ENCODE assay signal across 12 cellular contexts in genomic region chr1:205450448-205450847, GRCh38. TPM values are rescaled to one million over a fixed set of nuclear protein-coding genes. Genes with fewer than 3 reads are reported as not detected.
DNase-seq lines count a peak whose midpoint lies in the region; ATAC-seq lines count a peak whose summit lies in the region.
"Had no signal": no experiment of that assay in that cellular context is flagged by ENCODE, and none has a peak within 500 bp of the region (broad histone marks: within the 10 kb centered on the region; RNA-seq: fewer than 3 reads in every experiment).

No MANE protein-coding gene starts in this region.

- peaks cover 2% of the 10 kb centered on the region for H3K79me1 ChIP-seq in neuronal stem cell (ENCODE audit: low read depth, low read length)

- peak overlapping the region; percentile 0 for H2BK15ac ChIP-seq in neuronal stem cell (ENCODE audit: low read length)

- no peaks in the 10 kb centered on the region for H3K9me3 ChIP-seq in HUES6 (ENCODE audit: control insufficient read depth, insufficient read depth, low read depth, low read length)
- H3K9me3 ChIP-seq in neuronal stem cell (replicated peaks in 1 of 2; ENCODE audit: control insufficient read depth in 2 of 2, insufficient read depth in 1 of 2, low read depth in 1 of 2, low read length in 2 of 2) = no peaks in the 10 kb centered on the region
- H3K9me3 ChIP-seq: neutrophil had no signal

- H3K9me3 Mint-ChIP-seq in central memory CD8-positive, alpha-beta T cell = no peaks in the 10 kb centered on the region
- H3K9me3 Mint-ChIP-seq: stimulated activated naive CD8-positive, alpha-beta T cell treated with anti-CD3 and anti-CD28 coated beads, Interleukin-15, Interleukin-2, amounts not matched to agents 100 ng/mL and 50 ng/mL, for 24 hours; T-helper 2 cell treated with Interferon-gamma antibody and Interleukin-4, amounts not matched to agents 5 μg/mL and 100 μg/mL, for 36 hours had no signal

- no peak overlapping the region for H3K14ac ChIP-seq in neuronal stem cell (ENCODE audit: low read length)

- peak overlapping the region; percentile 76 for H3K4ac ChIP-seq in neuronal stem cell (ENCODE audit: low read length)

- H3K23ac ChIP-seq in neuronal stem cell (ENCODE audit: low read depth, low read length, poor library complexity) = no peak overlapping the region

- no peak overlapping the region for H2AFZ ChIP-seq in neuronal stem cell (ENCODE audit: low read length)

- H3K4me3 Mint-ChIP-seq in central memory CD8-positive, alpha-beta T cell = no peak overlapping the region
- H3K4me3 Mint-ChIP-seq: stimulated activated naive CD8-positive, alpha-beta T cell treated with anti-CD3 and anti-CD28 coated beads, Interleukin-15, Interleukin-2, amounts not matched to agents 100 ng/mL and 50 ng/mL, for 24 hours; T-helper 2 cell treated with Interferon-gamma antibody and Interleukin-4, amounts not matched to agents 5 μg/mL and 100 μg/mL, for 36 hours had no signal

- peaks cover 8% of the 10 kb centered on the region; the same call in 1 of the 2 replicates for H3K36me3 ChIP-seq in HUES6 (ENCODE audit: control insufficient read depth, insufficient read depth, low read length)
- peaks cover 0 to 14% of the 10 kb centered on the region in 2 donors for H3K36me3 ChIP-seq in neuronal stem cell (replicated peaks in 1 of 2; ENCODE audit: control insufficient read depth in 2 of 2, insufficient read depth in 2 of 2, low read length in 2 of 2)
- H3K36me3 ChIP-seq: neutrophil had no signal

- H4K8ac ChIP-seq in neuronal stem cell (ENCODE audit: low read depth, low read length) = peak overlapping the region; percentile 76

- peak overlapping the region; percentile 85 for H2AK5ac ChIP-seq in neuronal stem cell (ENCODE audit: low read depth, low read length)

- H3K27ac ChIP-seq in HUES6 (ENCODE audit: low read depth, low read length) (peak overlapping the region; percentile 78; the same call in 1 of the 2 replicates), neuronal stem cell (replicated peaks; ENCODE audit: low read length) (peak overlapping the region; percentile 99)
- H3K27ac ChIP-seq: neutrophil had no signal

- no peaks in the 10 kb centered on the region for H3K36me3 Mint-ChIP-seq in central memory CD8-positive, alpha-beta T cell (ENCODE audit: insufficient read depth)
- H3K36me3 Mint-ChIP-seq: activated CD8-positive, alpha-beta memory T cell treated with anti-CD3 and anti-CD28 coated beads, Interleukin-2, amount 10 ng/mL, durations not matched to agents 7 days and 5 days had no signal

- peaks cover 47% of the 10 kb centered on the region for H3K27me3 Mint-ChIP-seq in central memory CD8-positive, alpha-beta T cell

- peak overlapping the region; percentile 87 for H3K9ac ChIP-seq in HUES6 (ENCODE audit: low read length)
- H3K9ac ChIP-seq in neuronal stem cell (ENCODE audit: low read depth, low read length, poor library complexity) = peak overlapping the region; percentile 87

- H2BK120ac ChIP-seq in neuronal stem cell (ENCODE audit: low read depth, low read length) = peak overlapping the region; percentile 49

- peak overlapping the region; percentile 88 for H2BK5ac ChIP-seq in neuronal stem cell (ENCODE audit: low read length)

- no peak for ATAC-seq in central memory CD8-positive, alpha-beta T cell (replicated peaks; ENCODE audit: extremely low read depth, poor library complexity, severe bottlenecking)

- peak overlapping the region; percentile 97 for H2BK12ac ChIP-seq in neuronal stem cell (ENCODE audit: low read length)

- no CpG with 5 or more reads among the region's 4 CpGs for WGBS in neuronal stem cell (ENCODE audit: extremely low coverage in 2 of 2, insufficient read length in 2 of 2, insufficient replicate concordance in 1 of 2), 2 donors

- H3K4me1 ChIP-seq in HUES6 (ENCODE audit: control insufficient read depth, insufficient read depth, low read length) (peaks cover 90% of the 10 kb centered on the region), neuronal stem cell (ENCODE audit: control insufficient read depth in 2 of 2, insufficient read depth in 1 of 2, low read depth in 1 of 2, low read length in 2 of 2) (peaks cover 44 to 57% of the 10 kb centered on the region in 2 donors)

- H3K27ac Mint-ChIP-seq in central memory CD8-positive, alpha-beta T cell (ENCODE audit: low read depth) = peak overlapping the region; percentile 68
- H3K27ac Mint-ChIP-seq: stimulated activated naive CD8-positive, alpha-beta T cell treated with anti-CD3 and anti-CD28 coated beads, Interleukin-15, Interleukin-2, amounts not matched to agents 100 ng/mL and 50 ng/mL, for 24 hours; T-helper 2 cell treated with Interferon-gamma antibody and Interleukin-4, amounts not matched to agents 5 μg/mL and 100 μg/mL, for 36 hours had no signal

- H3K4me3 ChIP-seq in HUES6 (ENCODE audit: low read depth, low read length) = peak overlapping the region; percentile 55
- peak overlapping the region in 1 of 2 donors; percentile 3 for H3K4me3 ChIP-seq in neuronal stem cell (ENCODE audit: low read length in 2 of 2)

- no peaks in the 10 kb centered on the region for H3K4me1 Mint-ChIP-seq in central memory CD8-positive, alpha-beta T cell

- no peak for DNase-seq in central memory CD8-positive, alpha-beta T cell (ENCODE audit: low spot score in 2 of 2)
- no peak for DNase-seq in neuronal stem cell (ENCODE audit: low spot score)
- no peak for DNase-seq in activated CD8-positive, alpha-beta memory T cell treated with anti-CD3 and anti-CD28 coated beads, Interleukin-2, amount 50 U/mL, for 48 hours
- no peak for DNase-seq in NCI-H146 treated with DMSO at 0.1 percent for 48 hours (lab: John Stamatoyannopoulos, UW; ENCODE audit: unreplicated experiment)
- no peak for DNase-seq in CD1c-positive myeloid dendritic cell (ENCODE audit: extremely low spot score)
- DNase-seq: aorta, erythroblast had no signal

- H3K4me2 ChIP-seq in neuronal stem cell (ENCODE audit: insufficient read depth, low read length, poor library complexity, severe bottlenecking) = peak overlapping the region; percentile 66

- H3K27me3 ChIP-seq in HUES6 (ENCODE audit: control insufficient read depth, insufficient read depth, low read length) (peaks cover 2% of the 10 kb centered on the region; the same call in 1 of the 2 replicates), neuronal stem cell (ENCODE audit: control insufficient read depth in 3 of 3, insufficient read depth in 3 of 3, low read depth in 1 of 3, low read length in 3 of 3) (peaks cover 0 to 53% (median 0%) of the 10 kb centered on the region in 3 experiments)

- peak overlapping the region; percentile 95 for H3K18ac ChIP-seq in neuronal stem cell (ENCODE audit: low read length)

- peak overlapping the region; percentile 98 for H4K91ac ChIP-seq in neuronal stem cell (ENCODE audit: low read depth, low read length, poor library complexity)

RNA-seq across cellular contexts. Expression of gene BLACAT1, which starts 5.4 kb away (rescaled TPM):
- 75.0 TPM for polyA plus RNA-seq in neuronal stem cell (2013, experiment 1 of 2)
- 75.3 TPM for polyA plus RNA-seq in neuronal stem cell (2013, experiment 2 of 2)
- polyA plus RNA-seq: aorta had no signal

RNA-seq across cellular contexts. Expression of gene LEMD1, which starts 28.6 kb away (rescaled TPM):
- 108 TPM for polyA plus RNA-seq in neuronal stem cell (2013, experiment 1 of 2)
- 112 TPM for polyA plus RNA-seq in neuronal stem cell (2013, experiment 2 of 2)
- polyA plus RNA-seq: aorta had no signal

RNA-seq across cellular contexts. Expression of gene CDK18, which starts 54.0 kb away (rescaled TPM):
- polyA plus RNA-seq in neuronal stem cell (2013, experiment 1 of 2) = 25.8 TPM
- polyA plus RNA-seq in neuronal stem cell (2013, experiment 2 of 2) = 25.5 TPM
